16 cellular contexts compared by ENCODE assay signal in genomic region chr4:8227771-8228318, GRCh38. TPM values are rescaled to one million over a fixed set of nuclear protein-coding genes. Genes with fewer than 3 reads are reported as not detected.
DNase-seq lines count a peak whose midpoint lies in the region; ATAC-seq, FAIRE-seq and TF ChIP-seq lines count a peak whose summit lies in the region.
"Had no signal": no experiment of that assay in that cellular context is flagged by ENCODE, and none has a peak within 500 bp of the region (broad histone marks: within the 10 kb centered on the region; RNA-seq: fewer than 3 reads in every experiment).

No MANE protein-coding gene starts in this region.

- CTCF ChIA-PET in RWPE1 (lab: Yijun Ruan, JAX), result no interaction called here

- no peaks in the 10 kb centered on the region for H3K9me2 ChIP-seq in DOHH2 (replicated peaks; ENCODE audit: control insufficient read depth, low read length)

- DNase-seq in RWPE1 (ENCODE audit: low spot score) (no peak), GM12891 (ENCODE audit: insufficient read length, low spot score) (no peak)
- DNase-seq in activated T-cell treated with anti-CD3 and anti-CD28 coated beads, Interleukin-2, amount 50 U/mL, for 48 hours, result no peak
- DNase-seq: NCI-H1694, NCI-H510A treated with DMSO at 0.1 percent for 48 hours had no signal

- H3K9me3 ChIP-seq in DOHH2 (ENCODE audit: control insufficient read depth, insufficient read depth, low read length) (no peaks in the 10 kb centered on the region), gastroesophageal sphincter (no peaks in the 10 kb centered on the region), skeletal muscle satellite cell (replicated peaks; ENCODE audit: low read length) (no peaks in the 10 kb centered on the region)

- FAIRE-seq in GM12891 (lab: Jason Lieb, UNC), result no peak
- FAIRE-seq: RCC 7860 had no signal

- H3K27ac ChIP-seq in DOHH2 (ENCODE audit: low read depth, low read length), result peak overlapping the region; percentile 84
- H3K27ac ChIP-seq in RWPE1, result peak overlapping the region; percentile 82
- H3K27ac ChIP-seq in gastroesophageal sphincter, result peak overlapping the region in 1 of 4 donors; percentile 28
- H3K27ac ChIP-seq: brain microvascular endothelial cell, neural progenitor cell had no signal

- peak; percentile 6 for ATAC-seq in gastroesophageal sphincter
- no peak for ATAC-seq in GM18517 (IDR thresholded peaks at IDR 0.05; ENCODE audit: unreplicated experiment)
- no peak for ATAC-seq in GM19351 (IDR thresholded peaks at IDR 0.05; ENCODE audit: unreplicated experiment)

- H3K36me3 ChIP-seq in DOHH2 (ENCODE audit: control insufficient read depth, low read length), result peaks cover 74% of the 10 kb centered on the region
- H3K36me3 ChIP-seq in gastroesophageal sphincter, result peaks cover 0 to 20% of the 10 kb centered on the region in 2 donors
- no peaks in the 10 kb centered on the region for H3K36me3 ChIP-seq in skeletal muscle satellite cell (ENCODE audit: insufficient read depth, low read length)
- H3K36me3 ChIP-seq: neural progenitor cell had no signal

- no peaks in the 10 kb centered on the region for H4K20me1 ChIP-seq in DOHH2 (ENCODE audit: control insufficient read depth, insufficient read depth, low read depth, low read length)

- WGBS in gastroesophageal sphincter (ENCODE audit: low coverage in 1 of 2), 2 donors, result 98% methylated on average over 7 of the region's 27 CpGs; no CpG with 5 or more reads in 1 of the 2 donors

- no peak for TF ChIP-seq EP300 in gastroesophageal sphincter (IDR thresholded peaks at IDR 0.05)

- no peak for TF ChIP-seq CTCF in DOHH2 (IDR thresholded peaks at IDR 0.05; ENCODE audit: low read depth, low read length, poor library complexity, severe bottlenecking)
- TF ChIP-seq CTCF in RWPE1 (conservative IDR thresholded peaks at IDR 0.05; ENCODE audit: low read depth), result no peak
- TF ChIP-seq CTCF in gastroesophageal sphincter (IDR thresholded peaks at IDR 0.05), result no peak

- H3K27me3 ChIP-seq in DOHH2 (ENCODE audit: control insufficient read depth, low read length), result no peaks in the 10 kb centered on the region
- H3K27me3 ChIP-seq in gastroesophageal sphincter, result no peaks in the 10 kb centered on the region
- no peaks in the 10 kb centered on the region for H3K27me3 ChIP-seq in skeletal muscle satellite cell (ENCODE audit: control insufficient read depth, insufficient read depth, low read length)
- H3K27me3 ChIP-seq: brain microvascular endothelial cell, neural progenitor cell had no signal

- H3K4me1 ChIP-seq in DOHH2 (ENCODE audit: control insufficient read depth, low read length) (peaks cover 44% of the 10 kb centered on the region), gastroesophageal sphincter (peaks cover 0 to 17% (median 10%) of the 10 kb centered on the region in 3 donors), skeletal muscle satellite cell (ENCODE audit: control insufficient read depth, insufficient read depth, low read length) (peaks cover 15% of the 10 kb centered on the region)

- H3K79me2 ChIP-seq in DOHH2 (ENCODE audit: control insufficient read depth, low read length), result peaks cover 21% of the 10 kb centered on the region

- peak overlapping the region; percentile 75 for H3K4me2 ChIP-seq in DOHH2 (ENCODE audit: low read length)
- peak overlapping the region; percentile 60 for H3K4me2 ChIP-seq in skeletal muscle satellite cell (ENCODE audit: low read length)
- H3K4me2 ChIP-seq: neural progenitor cell had no signal

- no peak overlapping the region for H3K9ac ChIP-seq in skeletal muscle satellite cell (ENCODE audit: low read depth, low read length)
- H3K9ac ChIP-seq: neural progenitor cell had no signal

- POLR2A ChIA-PET in RWPE1 (lab: Yijun Ruan, JAX; ENCODE audit: low non-redundant PET), result no interaction called here

- no peak for TF ChIP-seq POLR2A in gastroesophageal sphincter (IDR thresholded peaks at IDR 0.05)
- no peak for TF ChIP-seq POLR2A in GM12891 (IDR thresholded peaks at IDR 0.05; ENCODE audit: low read depth, low read length)

- peak overlapping the region; percentile 60 for H3K4me3 ChIP-seq in DOHH2 (ENCODE audit: low read length)
- no peak overlapping the region for H3K4me3 ChIP-seq in gastroesophageal sphincter
- H3K4me3 ChIP-seq in skeletal muscle satellite cell (ENCODE audit: low read length), result no peak overlapping the region
- H3K4me3 ChIP-seq: lung, neural progenitor cell had no signal

- H3F3A ChIP-seq in DOHH2 (ENCODE audit: control insufficient read depth, insufficient read depth), result peaks cover 6% of the 10 kb centered on the region

TF ChIP-seq in GM12891, 5 proteins besides CTCF, POLR2A, EP300 and RAD21:
- TF ChIP-seq PAX5 (IDR thresholded peaks at IDR 0.05; ENCODE audit: insufficient read depth, low read length, severe bottlenecking) (no peak), POU2F2 (IDR thresholded peaks at IDR 0.05; ENCODE audit: low read depth, low read length) (no peak), TAF1 (IDR thresholded peaks at IDR 0.05; ENCODE audit: low read depth, low read length) (no peak), POLR2AphosphoS5 (IDR thresholded peaks at IDR 0.05; ENCODE audit: low read depth, low read length) (no peak)

RNA-seq across cellular contexts. Expression of gene SH3TC1, which starts 28.8 kb away (rescaled TPM):
- total RNA-seq in gastroesophageal sphincter, result 10 to 100 TPM in 3 of 4 donors, 1 to 10 TPM in 1; 9.6 to 12.9 (median 12.6) TPM
- 11.7 and 17.5 TPM in 2 replicates for total RNA-seq in skeletal muscle satellite cell (2012; rRNA removed)
- polyA plus RNA-seq in GM12891 (2012; ENCODE audit: low read depth, missing spikeins), result 18.5 TPM

RNA-seq across cellular contexts. Expression of gene HTRA3, which starts 41.7 kb away (rescaled TPM):
- 10 to 100 TPM; 30.2 to 80.5 (median 59.9) TPM for total RNA-seq in gastroesophageal sphincter
- 2.2 and 3.3 TPM in 2 replicates for total RNA-seq in skeletal muscle satellite cell (2012; rRNA removed)
- polyA plus RNA-seq in GM12891 (2012; ENCODE audit: low read depth, missing spikeins), result 0.06 TPM
- total RNA-seq: activated CD4-positive, alpha-beta T cell treated with anti-CD3 and anti-CD28 coated beads for 36 hours; T-helper 1 cell treated with Interleukin-12 subunit alpha and Interleukin-12 subunit beta and Interleukin-4 antibody, amounts not matched to agents 30 ng/mL and 1 ng/mL, for 36 hours had no signal
